ENCODE assay signal across 8 cellular contexts in genomic region chrX:50691820-50692219, GRCh38.
DNase-seq lines count a peak whose midpoint lies in the region; ATAC-seq and TF ChIP-seq lines count a peak whose summit lies in the region.

No MANE protein-coding gene starts in this region.

- H3K27me3 ChIP-seq in SJCRH30 (no peaks in the 10 kb centered on the region), neural cell (ENCODE audit: insufficient read depth, low read depth, low read length) (no peaks in the 10 kb centered on the region)

- peak; percentile 79 for TF ChIP-seq CTCF in neural cell (IDR thresholded peaks at IDR 0.05; ENCODE audit: poor library complexity, severe bottlenecking)

- no peaks in the 10 kb centered on the region for H3F3A ChIP-seq in neural cell (ENCODE audit: insufficient read depth, low read length, poor library complexity, severe bottlenecking)

- no peaks in the 10 kb centered on the region for H3K79me2 ChIP-seq in neural cell (replicated peaks; ENCODE audit: insufficient read depth, low read length)

- no peak overlapping the region for H3K4me2 ChIP-seq in neural cell (ENCODE audit: low read length)

- H3K9me3 ChIP-seq in SJCRH30 (replicated peaks) (no peaks in the 10 kb centered on the region), neural cell (ENCODE audit: low read length) (no peaks in the 10 kb centered on the region)

- H3K9me2 ChIP-seq in neural cell (ENCODE audit: insufficient read depth, low read length): no peaks in the 10 kb centered on the region

- peak; percentile 87 for ATAC-seq in GM21515 (IDR thresholded peaks at IDR 0.05; ENCODE audit: unreplicated experiment)
- peak; percentile 71 for ATAC-seq in esophagus mucosa

- H2AFZ ChIP-seq in neural cell (ENCODE audit: low read depth, low read length): no peak overlapping the region

- H3K9ac ChIP-seq in neural cell (ENCODE audit: low read length): no peak overlapping the region

- H3K4me3 ChIP-seq in SJCRH30 (no peak overlapping the region), neural cell (ENCODE audit: low read length) (no peak overlapping the region)

- H3K4me1 ChIP-seq in SJCRH30: 0 out of 2 replicates have a peak, but pooled peaks cover 2% of the 10 kb centered on the region

- H3K36me3 ChIP-seq in SJCRH30 (no peaks in the 10 kb centered on the region), neural cell (ENCODE audit: insufficient read depth, low read length) (no peaks in the 10 kb centered on the region)

- TF ChIP-seq RAD21 in Ishikawa (IDR thresholded peaks at IDR 0.05; ENCODE audit: low read depth): peak; percentile 70
- TF ChIP-seq RAD21 in neural cell (conservative IDR thresholded peaks at IDR 0.05): peak; percentile 84

- H3K27ac ChIP-seq in SJCRH30 (no peak overlapping the region; the same call in 1 of the 2 replicates), neural cell (ENCODE audit: low read length) (no peak overlapping the region)

- DNase-seq in stimulated activated CD4-positive, alpha-beta T cell treated with anti-CD3 and anti-CD28 coated beads, Interleukin-15, amount 100 ng/mL, for 24 hours: peak; percentile 1
- no peak for DNase-seq in stimulated activated CD4-positive, alpha-beta T cell treated with anti-CD3 and anti-CD28 coated beads, Interleukin-4, amount 100 ng/mL, for 4 hours
- peak; percentile 47 to 75 for DNase-seq in SJCRH30
- DNase-seq in ureter (ENCODE audit: low spot score): no peak

- TF ChIP-seq EP300 in Ishikawa (IDR thresholded peaks at IDR 0.05; ENCODE audit: borderline replicate concordance): no peak
- TF ChIP-seq EP300 in neural cell (conservative IDR thresholded peaks at IDR 0.05; ENCODE audit: poor library complexity, severe bottlenecking): no peak

- H4K20me1 ChIP-seq in neural cell (ENCODE audit: insufficient read depth): no peaks in the 10 kb centered on the region

TF ChIP-seq in Ishikawa, 13 proteins besides CTCF, POLR2A, EP300 and RAD21:
- TF ChIP-seq TAF1 (IDR thresholded peaks at IDR 0.05; ENCODE audit: low read depth) (no peak), CREB1 (IDR thresholded peaks at IDR 0.05; ENCODE audit: low read depth) (no peak), MAX (IDR thresholded peaks at IDR 0.05) (no peak), FOXM1 (IDR thresholded peaks at IDR 0.05; ENCODE audit: borderline replicate concordance, low read depth) (no peak), REST (IDR thresholded peaks at IDR 0.05; ENCODE audit: low read depth) (no peak), ZBTB7A (IDR thresholded peaks at IDR 0.05; ENCODE audit: low read depth) (no peak), TEAD4 (IDR thresholded peaks at IDR 0.05) (no peak)

TF ChIP-seq in neural cell, 6 proteins besides CTCF, POLR2A, EP300 and RAD21:
- TF ChIP-seq REST (IDR thresholded peaks at IDR 0.05; ENCODE audit: borderline replicate concordance): no peak
- TF ChIP-seq SMC3 (conservative IDR thresholded peaks at IDR 0.05; ENCODE audit: poor library complexity): peak; percentile 91
TF ChIP-seq in neural cell: peak in this region for 1.

Comparison
In these comparisons a context has a peak if more than half of its experiments do, and no peak if none do; other contexts are left out.
1. DNase-seq: peak in stimulated activated CD4-positive, alpha-beta T cell treated with anti-CD3 and anti-CD28 coated beads, Interleukin-15, amount 100 ng/mL, for 24 hours (single experiment) and SJCRH30 (2 of 2); none in stimulated activated CD4-positive, alpha-beta T cell treated with anti-CD3 and anti-CD28 coated beads, Interleukin-4, amount 100 ng/mL, for 4 hours (0 of 2) and ureter (single experiment).